Comparison of ENCODE assay signal across 1 cellular context in genomic region chr5:134070979-134071849, GRCh38.
TF ChIP-seq lines count a peak whose summit lies in the region.

No MANE protein-coding gene starts in this region.

TF ChIP-seq in HepG2, 621 proteins besides CTCF, POLR2A, EP300 and RAD21 (continued from another document and continues in another):
- TF ChIP-seq ZNF318 (CRISPR knock-in tag; IDR thresholded peaks at IDR 0.05) (no peak), EEA1 (CRISPR knock-in tag; IDR thresholded peaks at IDR 0.05; ENCODE audit: borderline replicate concordance) (no peak), ZNF335 (CRISPR knock-in tag; IDR thresholded peaks at IDR 0.05) (no peak), MLX (CRISPR knock-in tag; IDR thresholded peaks at IDR 0.05) (peak; percentile 58; the same call in 1 of the 2 replicates), PRPF4 (IDR thresholded peaks at IDR 0.05; ENCODE audit: low read depth, low read length, poor library complexity, severe bottlenecking) (no peak), ONECUT2 (CRISPR knock-in tag; IDR thresholded peaks at IDR 0.05) (no peak), U2AF1 (optimal IDR thresholded peaks at IDR 0.05; ENCODE audit: low read depth, low read length) (no peak), ZNF780A (CRISPR knock-in tag; IDR thresholded peaks at IDR 0.05) (no peak), LBX2 (CRISPR knock-in tag; IDR thresholded peaks at IDR 0.05; ENCODE audit: borderline replicate concordance) (no peak), ZNF3 (CRISPR knock-in tag; IDR thresholded peaks at IDR 0.05) (no peak), ZBTB10 (CRISPR knock-in tag; IDR thresholded peaks at IDR 0.05; ENCODE audit: borderline replicate concordance) (peak; percentile 72; the same call in 1 of the 2 replicates), PAXIP1 (CRISPR knock-in tag; conservative IDR thresholded peaks at IDR 0.05) (peak; percentile 87), PREB (CRISPR knock-in tag; IDR thresholded peaks at IDR 0.05) (no peak), RBM22 (optimal IDR thresholded peaks at IDR 0.05; ENCODE audit: low read length) (no peak), ZNF276 (CRISPR knock-in tag; IDR thresholded peaks at IDR 0.05; ENCODE audit: low read depth) (0 out of 2 replicates have a peak, but pooled peaks have one; percentile 29), ZBTB40 (IDR thresholded peaks at IDR 0.05) (no peak), ZBTB40 (CRISPR knock-in tag; IDR thresholded peaks at IDR 0.05) (peak; percentile 74; the same call in 1 of the 2 replicates)
